ENCODE assay signal across 17 cellular contexts in genomic region chr2:175247159-175247558, GRCh38.
A peak's percentile ranks its signal among the peaks of the same experiment; 100 is the strongest.
DNase-seq lines count a peak whose midpoint lies in the region; ATAC-seq, FAIRE-seq and TF ChIP-seq lines count a peak whose summit lies in the region.
"Had no signal": no experiment of that assay in that cellular context is flagged by ENCODE, and none has a peak within 500 bp of the region (broad histone marks: within the 10 kb centered on the region; RNA-seq: fewer than 3 reads in every experiment).

No MANE protein-coding gene starts in this region.

- no peaks in the 10 kb centered on the region for H3K4me1 ChIP-seq in liver (ENCODE audit: control insufficient read depth in 4 of 4, insufficient read depth in 4 of 4, low read length in 3 of 4)
- H3K4me1 ChIP-seq: A549 had no signal

- intact Hi-C loops in Right ventricle myocardium superior (cut with DNase I) = no loop called here
- intact Hi-C loops in left ventricle myocardium superior (cut with micrococcal nuclease) = no loop called here

- H3K9me3 ChIP-seq in liver (ENCODE audit: control insufficient read depth in 4 of 4, low read length in 3 of 4) = no peaks in the 10 kb centered on the region
- H3K9me3 ChIP-seq: A549 had no signal

- H3K4me3 ChIP-seq in fibroblast of pulmonary artery (replicated peaks; ENCODE audit: low read depth, low read length) (no peak overlapping the region), liver (ENCODE audit: low read depth in 1 of 3, low read length in 3 of 3) (no peak overlapping the region), foreskin fibroblast (ENCODE audit: low read depth in 1 of 2, low read length in 2 of 2) (no peak overlapping the region)
- H3K4me3 ChIP-seq: A549, GM23338 had no signal

- no peak overlapping the region for H3K9ac ChIP-seq in liver (ENCODE audit: low read depth in 1 of 2, low read length in 2 of 2)

- no peaks in the 10 kb centered on the region for H3K27me3 ChIP-seq in liver (ENCODE audit: control insufficient read depth in 4 of 4, insufficient read depth in 4 of 4, low read length in 3 of 4)

- H3K36me3 ChIP-seq in liver (ENCODE audit: control insufficient read depth in 4 of 4, insufficient read depth in 3 of 4, low read depth in 1 of 4, low read length in 3 of 4) = no peaks in the 10 kb centered on the region

- TF ChIP-seq RAD21 in liver (IDR thresholded peaks at IDR 0.05) = no peak

- no peak overlapping the region for H3K27ac ChIP-seq in liver (ENCODE audit: low read depth in 1 of 2, low read length in 2 of 2)
- H3K27ac ChIP-seq: 22Rv1, A549, C4-2B had no signal

- peak; percentile 27 for ATAC-seq in Right ventricle myocardium superior (ENCODE audit: poor library complexity)
- no peak for ATAC-seq in left ventricle myocardium superior
- ATAC-seq: A549, GM23338 had no signal

- TF ChIP-seq CTCF in fibroblast of pulmonary artery (IDR thresholded peaks at IDR 0.05; ENCODE audit: low read length, missing control alignments) = no peak
- no peak for TF ChIP-seq CTCF in liver (IDR thresholded peaks at IDR 0.05; ENCODE audit: low read depth, low read length, missing input control)
- no peak for TF ChIP-seq CTCF in foreskin fibroblast (IDR thresholded peaks at IDR 0.05; ENCODE audit: low read depth, low read length)
- TF ChIP-seq CTCF in D721Med (IDR thresholded peaks at IDR 0.05; ENCODE audit: insufficient read depth, missing control alignments) = no peak

- no peak for FAIRE-seq in D721Med (lab: Jason Lieb, UNC)
- FAIRE-seq: A549, H54 had no signal

- no peak for DNase-seq in Right ventricle myocardium superior
- DNase-seq in left ventricle myocardium superior = no peak
- DNase-seq in fibroblast of pulmonary artery (ENCODE audit: low read depth) = peak; percentile 3
- no peak for DNase-seq in COLO668 (lab: John Stamatoyannopoulos, UW; ENCODE audit: unreplicated experiment)
- no peak for DNase-seq in foreskin fibroblast
- no peak for DNase-seq in D721Med (ENCODE audit: insufficient read length, low spot score)
- DNase-seq: AML-193; CD4-positive, alpha-beta T cell; DMS79 treated with DMSO at 0.1 percent for 48 hours; GF-D8; HCEC 1CT had no signal

TF ChIP-seq in liver, 16 proteins besides CTCF, POLR2A, EP300 and RAD21:
- TF ChIP-seq HNF4A (conservative IDR thresholded peaks at IDR 0.05) (peak; percentile 26 to 38), RXRA (IDR thresholded peaks at IDR 0.05) (peak in 1 of 2 donors; percentile 13), ATF3 (IDR thresholded peaks at IDR 0.05) (no peak), REST (IDR thresholded peaks at IDR 0.05) (no peak), YY1 (IDR thresholded peaks at IDR 0.05) (peak; percentile 12)
TF ChIP-seq in liver: peak in this region for 3.
